In the genomic region with DNA sequence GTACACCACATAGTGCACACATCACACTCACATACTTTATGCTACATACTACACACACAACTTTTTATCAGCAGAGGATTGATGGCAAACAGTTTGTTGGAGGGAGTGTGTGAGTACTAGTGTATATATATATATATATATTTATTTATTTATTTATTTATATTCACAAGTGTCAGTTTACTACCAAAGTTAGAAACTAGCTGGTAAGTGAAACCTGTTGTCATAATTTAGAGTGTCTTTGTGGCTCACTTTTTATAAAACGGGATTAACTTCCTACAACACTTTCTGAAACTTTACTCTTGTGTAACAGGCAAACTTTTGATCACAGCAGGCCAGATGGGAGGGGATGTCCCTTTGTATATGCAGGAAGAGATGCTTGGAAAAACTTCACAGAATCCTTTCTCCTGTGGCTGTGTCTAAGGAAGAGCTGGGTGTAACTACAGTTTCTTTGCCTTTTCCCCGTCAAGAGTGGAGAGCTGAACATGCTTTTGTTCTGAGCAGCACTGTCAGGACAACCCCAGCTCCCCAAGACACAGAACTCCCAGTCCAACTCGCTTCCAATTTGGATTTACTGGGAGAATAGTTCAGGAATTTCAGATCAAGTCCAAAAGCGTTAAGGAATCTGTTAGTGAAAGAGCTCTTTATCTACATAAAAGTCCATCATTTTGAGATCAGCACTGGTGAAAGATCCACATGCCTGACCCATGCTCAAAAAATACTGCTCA, we compare ENCODE assay signal across 8 cellular contexts.
DNase-seq lines count a peak whose midpoint lies in the region; ATAC-seq and TF ChIP-seq lines count a peak whose summit lies in the region.

No MANE protein-coding gene starts in this region.

- no peak for ATAC-seq in HG03432 (IDR thresholded peaks at IDR 0.05; ENCODE audit: unreplicated experiment)

- no peaks in the 10 kb centered on the region for H3K27me3 ChIP-seq in muscle layer of duodenum (ENCODE audit: low read depth, low read length)

- DNase-seq in KG1 (lab: John Stamatoyannopoulos, UW) (peak; percentile 4), cardiac fibroblast (ENCODE audit: low read depth in 2 of 2) (peak; percentile 9 to 22), OCI-M1 (lab: John Stamatoyannopoulos, UW) (no peak)
- DNase-seq in stimulated activated naive CD4-positive, alpha-beta T cell (lab: John Stamatoyannopoulos, UW) = no peak
- DNase-seq in activated effector memory CD4-positive, alpha-beta T cell treated with anti-CD3 and anti-CD28 coated beads, Interleukin-2, amount 50 U/mL, for 16 hours = no peak

- no peaks in the 10 kb centered on the region for H3K36me3 ChIP-seq in muscle layer of duodenum (ENCODE audit: control insufficient read depth in 1 of 2, insufficient read depth in 2 of 2, low read length in 2 of 2)

- TF ChIP-seq CTCF in C4-2B (conservative IDR thresholded peaks at IDR 0.05) (no peak), cardiac fibroblast (IDR thresholded peaks at IDR 0.05; ENCODE audit: low read depth, low read length) (no peak)

- H3K9me3 ChIP-seq in muscle layer of duodenum (ENCODE audit: control insufficient read depth in 1 of 2, low read length in 2 of 2) = peaks cover 0 to 6% of the 10 kb centered on the region in 2 donors

- H3K4me1 ChIP-seq in muscle layer of duodenum (ENCODE audit: control insufficient read depth in 1 of 2, insufficient read depth in 2 of 2, low read length in 2 of 2) = peaks cover 7 to 13% of the 10 kb centered on the region in 2 donors

- peak overlapping the region; percentile 80 to 83 for H3K4me3 ChIP-seq in cardiac fibroblast (replicated peaks in 1 of 2; ENCODE audit: low read depth in 2 of 2, low read length in 2 of 2)
- H3K4me3 ChIP-seq in muscle layer of duodenum (ENCODE audit: low read depth in 1 of 2, low read length in 2 of 2) = peak overlapping the region; percentile 82 to 97

- peak overlapping the region; percentile 97 for H3K27ac ChIP-seq in C4-2B
- peak overlapping the region; percentile 89 for H3K27ac ChIP-seq in muscle layer of duodenum (ENCODE audit: low read length)

Comparison
In these comparisons a context has a peak if more than half of its experiments do, and no peak if none do; other contexts are left out.
1. DNase-seq: peak in KG1 (single experiment) and cardiac fibroblast (2 of 2); none in stimulated activated naive CD4-positive, alpha-beta T cell (0 of 6), activated effector memory CD4-positive, alpha-beta T cell treated with anti-CD3 and anti-CD28 coated beads, Interleukin-2, amount 50 U/mL, for 16 hours (single experiment) and OCI-M1 (single experiment).